14 cellular contexts compared by ENCODE assay signal in genomic region chr10:120950103-120950561, GRCh38.
DNase-seq lines count a peak whose midpoint lies in the region; ATAC-seq and TF ChIP-seq lines count a peak whose summit lies in the region.
"Had no signal": no experiment of that assay in that cellular context is flagged by ENCODE, and none has a peak within 500 bp of the region (broad histone marks: within the 10 kb centered on the region; RNA-seq: fewer than 3 reads in every experiment).

No MANE protein-coding gene starts in this region.

- DNase-seq in ELF-1 (ENCODE audit: low read depth, low spot score) (peak; percentile 88), foreskin melanocyte (peak; percentile 66), neural crest cell (ENCODE audit: low read depth, low spot score) (peak; percentile 28), NCI-H2081 (lab: John Stamatoyannopoulos, UW) (no peak), GM19240 (ENCODE audit: insufficient read length, low spot score) (no peak)
- DNase-seq in stimulated activated naive CD8-positive, alpha-beta T cell treated with anti-CD3 and anti-CD28 coated beads, Interleukin-15, amount 100 ng/mL, for 72 hours, result no peak
- no peak for DNase-seq in effector CD4-positive, alpha-beta T cell
- DNase-seq: activated CD4-positive, CD25-positive, alpha-beta regulatory T cell treated with anti-CD3 and anti-CD28 coated beads, Interleukin-2, amount 50 U/mL, for 72 hours; activated gamma-delta T cell; Caco-2; effector memory CD4-positive, alpha-beta T cell; left cardiac atrium; NCI-H2081 treated with DMSO at 0.1 percent for 48 hours had no signal

- no peak for ATAC-seq in activated T-helper 17 cell treated with anti-CD3 and anti-CD28 coated beads, Interleukin-2, amount 50 U/mL, for 72 hours (replicated peaks)
- no peak for ATAC-seq in stimulated activated naive CD8-positive, alpha-beta T cell treated with anti-CD3 and anti-CD28 coated beads, Interleukin-15, amount 100 ng/mL, for 72 hours

- TF ChIP-seq CTCF in neural crest cell (conservative IDR thresholded peaks at IDR 0.05), result no peak

- no peaks in the 10 kb centered on the region for H3K9me3 Mint-ChIP-seq in activated T-helper 17 cell treated with anti-CD3 and anti-CD28 coated beads, Interleukin-2, amount 50 U/mL, for 72 hours
- H3K9me3 Mint-ChIP-seq in neural crest cell, result peaks cover 5% of the 10 kb centered on the region
- H3K9me3 Mint-ChIP-seq in stimulated activated naive CD8-positive, alpha-beta T cell treated with anti-CD3 and anti-CD28 coated beads, Interleukin-15, amount 100 ng/mL, for 72 hours, result no peaks in the 10 kb centered on the region

- no peaks in the 10 kb centered on the region for H3K4me1 Mint-ChIP-seq in activated T-helper 17 cell treated with anti-CD3 and anti-CD28 coated beads, Interleukin-2, amount 50 U/mL, for 72 hours
- H3K4me1 Mint-ChIP-seq in neural crest cell, result peaks cover 23% of the 10 kb centered on the region
- H3K4me1 Mint-ChIP-seq in stimulated activated naive CD8-positive, alpha-beta T cell treated with anti-CD3 and anti-CD28 coated beads, Interleukin-15, amount 100 ng/mL, for 72 hours, result peaks cover 10% of the 10 kb centered on the region

- H3K4me3 Mint-ChIP-seq in activated T-helper 17 cell treated with anti-CD3 and anti-CD28 coated beads, Interleukin-2, amount 50 U/mL, for 72 hours, result peak overlapping the region; percentile 55
- H3K4me3 Mint-ChIP-seq in neural crest cell, result peak overlapping the region; percentile 77
- H3K4me3 Mint-ChIP-seq in stimulated activated naive CD8-positive, alpha-beta T cell treated with anti-CD3 and anti-CD28 coated beads, Interleukin-15, amount 100 ng/mL, for 72 hours, result no peak overlapping the region

- H3K27me3 Mint-ChIP-seq in activated T-helper 17 cell treated with anti-CD3 and anti-CD28 coated beads, Interleukin-2, amount 50 U/mL, for 72 hours, result peaks cover 39% of the 10 kb centered on the region
- peaks cover 23% of the 10 kb centered on the region for H3K27me3 Mint-ChIP-seq in neural crest cell (ENCODE audit: low read depth)
- H3K27me3 Mint-ChIP-seq in stimulated activated naive CD8-positive, alpha-beta T cell treated with anti-CD3 and anti-CD28 coated beads, Interleukin-15, amount 100 ng/mL, for 72 hours, result peaks cover 52% of the 10 kb centered on the region

- H3K36me3 Mint-ChIP-seq in activated T-helper 17 cell treated with anti-CD3 and anti-CD28 coated beads, Interleukin-2, amount 50 U/mL, for 72 hours (ENCODE audit: low read depth), result no peaks in the 10 kb centered on the region
- H3K36me3 Mint-ChIP-seq in neural crest cell (ENCODE audit: low read depth), result peaks cover 3% of the 10 kb centered on the region

- H3K27ac Mint-ChIP-seq in activated T-helper 17 cell treated with anti-CD3 and anti-CD28 coated beads, Interleukin-2, amount 50 U/mL, for 72 hours, result no peak overlapping the region
- H3K27ac Mint-ChIP-seq in neural crest cell (ENCODE audit: unreplicated experiment), result no peak overlapping the region
- no peak overlapping the region for H3K27ac Mint-ChIP-seq in stimulated activated naive CD8-positive, alpha-beta T cell treated with anti-CD3 and anti-CD28 coated beads, Interleukin-15, amount 100 ng/mL, for 72 hours

Comparison
In these comparisons a context has a peak if more than half of its experiments do, and no peak if none do; other contexts are left out.
1. DNase-seq: peak in ELF-1 (single experiment), foreskin melanocyte (single experiment) and neural crest cell (single experiment); none in stimulated activated naive CD8-positive, alpha-beta T cell treated with anti-CD3 and anti-CD28 coated beads, Interleukin-15, amount 100 ng/mL, for 72 hours (0 of 2), NCI-H2081 (0 of 2), effector CD4-positive, alpha-beta T cell (single experiment) and GM19240 (single experiment).
2. H3K4me3 Mint-ChIP-seq: peak in activated T-helper 17 cell treated with anti-CD3 and anti-CD28 coated beads, Interleukin-2, amount 50 U/mL, for 72 hours (single experiment) and neural crest cell (single experiment); none in stimulated activated naive CD8-positive, alpha-beta T cell treated with anti-CD3 and anti-CD28 coated beads, Interleukin-15, amount 100 ng/mL, for 72 hours (0 of 2).